In genomic region chr6:160051390-160051789, GRCh38 we compare ENCODE assay signal across 21 cellular contexts.
DNase-seq lines count a peak whose midpoint lies in the region; ATAC-seq, FAIRE-seq and TF ChIP-seq lines count a peak whose summit lies in the region.
"Had no signal": no experiment of that assay in that cellular context is flagged by ENCODE, and none has a peak within 500 bp of the region (broad histone marks: within the 10 kb centered on the region; RNA-seq: fewer than 3 reads in every experiment).

No MANE protein-coding gene starts in this region.

- H3K9me3 ChIP-seq in T-helper 17 cell (ENCODE audit: control insufficient read depth, low read length, poor library complexity, severe bottlenecking) (no peaks in the 10 kb centered on the region), astrocyte (ENCODE audit: insufficient read depth, low read depth, low read length) (no peaks in the 10 kb centered on the region), psoas muscle (no peaks in the 10 kb centered on the region), suprapubic skin (no peaks in the 10 kb centered on the region), smooth muscle cell (replicated peaks; ENCODE audit: low read depth) (no peaks in the 10 kb centered on the region)
- H3K9me3 ChIP-seq: upper lobe of left lung had no signal

- H3K36me3 Mint-ChIP-seq in T-helper 17 cell (ENCODE audit: low read depth) (peaks cover 21% of the 10 kb centered on the region), astrocyte (ENCODE audit: low read depth, unreplicated experiment) (peaks cover 45% of the 10 kb centered on the region)

- no peaks in the 10 kb centered on the region for H3K79me2 ChIP-seq in astrocyte (ENCODE audit: insufficient read depth, low read length)
- H3K79me2 ChIP-seq in smooth muscle cell (ENCODE audit: low read depth), result no peaks in the 10 kb centered on the region

- ATAC-seq in T-helper 17 cell, result peak; percentile 36
- no peak for ATAC-seq in psoas muscle
- ATAC-seq in GM18520 (IDR thresholded peaks at IDR 0.05; ENCODE audit: unreplicated experiment), result no peak
- ATAC-seq: GM23338, left colon, WTC11 had no signal

- TF ChIP-seq CTCF in astrocyte (IDR thresholded peaks at IDR 0.05; ENCODE audit: insufficient read depth, low read depth, low read length) (no peak), psoas muscle (IDR thresholded peaks at IDR 0.05) (no peak), suprapubic skin (IDR thresholded peaks at IDR 0.05) (no peak), smooth muscle cell (IDR thresholded peaks at IDR 0.05; ENCODE audit: borderline replicate concordance, insufficient read depth, poor library complexity, severe bottlenecking) (no peak)

- TF ChIP-seq POLR2A in suprapubic skin (IDR thresholded peaks at IDR 0.05), result no peak

- H3F3A ChIP-seq in smooth muscle cell (ENCODE audit: low read depth), result no peaks in the 10 kb centered on the region

- H3K4me3 Mint-ChIP-seq in T-helper 17 cell, result no peak overlapping the region
- no peak overlapping the region for H3K4me3 Mint-ChIP-seq in astrocyte (ENCODE audit: unreplicated experiment)
- H3K4me3 Mint-ChIP-seq: activated naive CD4-positive, alpha-beta T cell treated with anti-CD3 and anti-CD28 coated beads, Interleukin-2, amount 50 U/mL, for 24 hours; GM23338; stimulated activated naive CD8-positive, alpha-beta T cell treated with anti-CD3 and anti-CD28 coated beads, Interleukin-15, Interleukin-2, amounts not matched to agents 100 ng/mL and 50 ng/mL, for 24 hours; WTC11 had no signal

- H3K4me1 ChIP-seq in astrocyte (ENCODE audit: insufficient read depth, low read length) (no peaks in the 10 kb centered on the region), psoas muscle (no peaks in the 10 kb centered on the region), suprapubic skin (no peaks in the 10 kb centered on the region), smooth muscle cell (ENCODE audit: low read depth) (no peaks in the 10 kb centered on the region)

- H3K9ac ChIP-seq in astrocyte (ENCODE audit: low read length) (no peak overlapping the region), smooth muscle cell (ENCODE audit: low read depth) (no peak overlapping the region)

- peaks cover 19% of the 10 kb centered on the region for H3K4me1 Mint-ChIP-seq in T-helper 17 cell
- H3K4me1 Mint-ChIP-seq in astrocyte (ENCODE audit: low read depth, unreplicated experiment), result peaks cover 26% of the 10 kb centered on the region
- H3K4me1 Mint-ChIP-seq: GM23338, WTC11 had no signal

- peaks cover 5% of the 10 kb centered on the region for H3K9me3 Mint-ChIP-seq in astrocyte (ENCODE audit: unreplicated experiment)
- H3K9me3 Mint-ChIP-seq: activated naive CD4-positive, alpha-beta T cell treated with anti-CD3 and anti-CD28 coated beads, Interleukin-2, amount 50 U/mL, for 24 hours; GM23338; stimulated activated naive CD8-positive, alpha-beta T cell treated with anti-CD3 and anti-CD28 coated beads, Interleukin-15, Interleukin-2, amounts not matched to agents 100 ng/mL and 50 ng/mL, for 24 hours; WTC11 had no signal

- no peaks in the 10 kb centered on the region for H3K27me3 Mint-ChIP-seq in T-helper 17 cell
- H3K27me3 Mint-ChIP-seq in astrocyte (ENCODE audit: low read depth, unreplicated experiment), result no peaks in the 10 kb centered on the region
- H3K27me3 Mint-ChIP-seq: activated naive CD4-positive, alpha-beta T cell treated with anti-CD3 and anti-CD28 coated beads, Interleukin-2, amount 50 U/mL, for 24 hours; stimulated activated naive CD8-positive, alpha-beta T cell treated with anti-CD3 and anti-CD28 coated beads, Interleukin-15, Interleukin-2, amounts not matched to agents 100 ng/mL and 50 ng/mL, for 24 hours had no signal

- no peak overlapping the region for H3K27ac ChIP-seq in astrocyte (ENCODE audit: low read depth, low read length)
- H3K27ac ChIP-seq in psoas muscle, result no peak overlapping the region
- H3K27ac ChIP-seq in suprapubic skin, result no peak overlapping the region
- no peak overlapping the region for H3K27ac ChIP-seq in smooth muscle cell (ENCODE audit: low read depth)
- H3K27ac ChIP-seq: upper lobe of left lung had no signal

- H3K4me3 ChIP-seq in astrocyte (ENCODE audit: insufficient read depth, low read depth, low read length), result no peak overlapping the region
- no peak overlapping the region for H3K4me3 ChIP-seq in psoas muscle
- H3K4me3 ChIP-seq in suprapubic skin, result no peak overlapping the region
- H3K4me3 ChIP-seq in smooth muscle cell, result no peak overlapping the region
- H3K4me3 ChIP-seq: GM23338, upper lobe of left lung had no signal

- H3K27ac Mint-ChIP-seq in T-helper 17 cell, result peak overlapping the region; percentile 29
- no peak overlapping the region for H3K27ac Mint-ChIP-seq in astrocyte (ENCODE audit: unreplicated experiment)
- H3K27ac Mint-ChIP-seq: activated naive CD4-positive, alpha-beta T cell treated with anti-CD3 and anti-CD28 coated beads, Interleukin-2, amount 50 U/mL, for 24 hours; GM23338; stimulated activated naive CD8-positive, alpha-beta T cell treated with anti-CD3 and anti-CD28 coated beads, Interleukin-15, Interleukin-2, amounts not matched to agents 100 ng/mL and 50 ng/mL, for 24 hours; WTC11 had no signal

- TF ChIP-seq EP300 in suprapubic skin (IDR thresholded peaks at IDR 0.05), result no peak

- no peak overlapping the region for H3K4me2 ChIP-seq in astrocyte (ENCODE audit: low read length)
- no peak overlapping the region for H3K4me2 ChIP-seq in smooth muscle cell
- H3K4me2 ChIP-seq: GM23338 had no signal

- FAIRE-seq in astrocyte (lab: Jason Lieb, UNC), result no peak
- FAIRE-seq: frontal cortex, GM18507 had no signal

- DNase-seq in stimulated activated CD4-positive, alpha-beta T cell treated with anti-CD3 and anti-CD28 coated beads, Interleukin-15, amount 100 ng/mL, for 24 hours, result peak; percentile 16
- DNase-seq in stimulated activated CD4-positive, alpha-beta T cell treated with anti-CD3 and anti-CD28 coated beads, Interleukin-4, amount 100 ng/mL, for 24 hours, result no peak
- no peak for DNase-seq in T-helper 17 cell
- peak; percentile 16 for DNase-seq in astrocyte (ENCODE audit: low read depth)
- DNase-seq in psoas muscle, result no peak
- no peak for DNase-seq in suprapubic skin (ENCODE audit: low spot score in 2 of 2)
- DNase-seq in smooth muscle cell (lab: John Stamatoyannopoulos, UW; ENCODE audit: unreplicated experiment), result no peak
- DNase-seq: dermis blood vessel endothelial cell, left colon, midbrain, NCI-H2081, NCI-H446 treated with DMSO at 0.1 percent for 48 hours, retina, upper lobe of left lung had no signal

- H3K27me3 ChIP-seq in astrocyte (ENCODE audit: insufficient read depth, low read length) (no peaks in the 10 kb centered on the region), psoas muscle (ENCODE audit: insufficient read depth in 3 of 3, low read length in 2 of 3) (no peaks in the 10 kb centered on the region), suprapubic skin (no peaks in the 10 kb centered on the region), smooth muscle cell (ENCODE audit: low read depth) (no peaks in the 10 kb centered on the region)
- H3K27me3 ChIP-seq: upper lobe of left lung had no signal

- intact Hi-C loops in psoas muscle (cut with DNase I), result no loop called here

- H4K20me1 ChIP-seq in astrocyte (ENCODE audit: insufficient read depth, low read length), result peaks cover 22% of the 10 kb centered on the region
- H4K20me1 ChIP-seq in smooth muscle cell (ENCODE audit: low read depth), result peaks cover 34% of the 10 kb centered on the region

- WGBS in psoas muscle, 3 donors, result 88 to 94% (median 91%) methylated on average over 2 of the region's 2 CpGs
- 82% methylated on average over 2 of the region's 2 CpGs for WGBS in suprapubic skin
- WGBS in smooth muscle cell (ENCODE audit: low lambda C conversion rate), result 82% methylated on average over 2 of the region's 2 CpGs

- peaks cover 42% of the 10 kb centered on the region for H3K36me3 ChIP-seq in astrocyte (ENCODE audit: insufficient read depth, low read length)
- peaks cover 11 to 99% of the 10 kb centered on the region in 2 donors for H3K36me3 ChIP-seq in psoas muscle (ENCODE audit: insufficient read depth in 1 of 2, low read depth in 1 of 2)
- peaks cover 100% of the 10 kb centered on the region for H3K36me3 ChIP-seq in suprapubic skin
- H3K36me3 ChIP-seq in smooth muscle cell (ENCODE audit: low read depth), result peaks cover 17% of the 10 kb centered on the region

- H2AFZ ChIP-seq in astrocyte (ENCODE audit: low read depth, low read length) (no peak overlapping the region), smooth muscle cell (ENCODE audit: low read depth) (no peak overlapping the region)
- H2AFZ ChIP-seq: GM23338 had no signal

Comparison
In these comparisons a context has a peak if more than half of its experiments do, and no peak if none do; other contexts are left out.
1. DNase-seq: peak in stimulated activated CD4-positive, alpha-beta T cell treated with anti-CD3 and anti-CD28 coated beads, Interleukin-15, amount 100 ng/mL, for 24 hours (single experiment) and astrocyte (single experiment); none in stimulated activated CD4-positive, alpha-beta T cell treated with anti-CD3 and anti-CD28 coated beads, Interleukin-4, amount 100 ng/mL, for 24 hours (single experiment), T-helper 17 cell (0 of 3), psoas muscle (0 of 2), suprapubic skin (0 of 2) and smooth muscle cell (single experiment).